In genomic region chr1:184075040-184076029, GRCh38 we compare ENCODE assay signal across 9 cellular contexts. TPM values are rescaled to one million over a fixed set of nuclear protein-coding genes. Genes with fewer than 3 reads are reported as not detected.
DNase-seq lines count a peak whose midpoint lies in the region; ATAC-seq, FAIRE-seq and TF ChIP-seq lines count a peak whose summit lies in the region.
"Had no signal": no experiment of that assay in that cellular context is flagged by ENCODE, and none has a peak within 500 bp of the region (broad histone marks: within the 10 kb centered on the region; RNA-seq: fewer than 3 reads in every experiment).

No MANE protein-coding gene starts in this region.

- H3K9me3 Mint-ChIP-seq in natural killer cell, result no peaks in the 10 kb centered on the region
- no peaks in the 10 kb centered on the region for H3K9me3 Mint-ChIP-seq in natural killer cell treated with Interleukin-12 subunit alpha and Interleukin-12 subunit beta and Interleukin-15 and Interleukin-18, amount 100 ng/mL, for 72 hours
- peaks cover 12% of the 10 kb centered on the region for H3K9me3 Mint-ChIP-seq in mesothelial cell of epicardium
- H3K9me3 Mint-ChIP-seq: dendritic cell treated with granulocyte-macrophage colony-stimulating factor and Interleukin-4, amounts not matched to agents 40 ng/mL and 50 ng/mL, for 4 days had no signal

- BruUV-seq in PC-3 (replicated peaks; lab: Mats Ljungman, UMichigan), result no TSS peak

- no peak overlapping the region for H2BK120ac ChIP-seq in H1 (replicated peaks; ENCODE audit: low read depth, low read length)

- FAIRE-seq in H1 (lab: Jason Lieb, UNC), result no peak

- no peak overlapping the region for H3K56ac ChIP-seq in H1 (replicated peaks; ENCODE audit: insufficient read length, low read depth, low read length)

- 68% methylated on average over 4 of the region's 4 CpGs; no CpG with 5 or more reads in 1 of the 2 experiments for WGBS in H1 (ENCODE audit: extremely low coverage in 1 of 2, insufficient coverage in 1 of 2, insufficient read length in 1 of 2, insufficient replicate concordance in 2 of 2, low coverage in 1 of 2, low lambda C conversion rate in 2 of 2, missing lambda C conversion rate in 1 of 2), 2 experiments

- H2AFZ ChIP-seq in PC-3 (ENCODE audit: low read length), result no peak overlapping the region
- no peak overlapping the region for H2AFZ ChIP-seq in H1 (ENCODE audit: low read length)

- no peaks in the 10 kb centered on the region for H3K36me3 ChIP-seq in PC-3 (ENCODE audit: low read depth, low read length)
- H3K36me3 ChIP-seq in H1 (ENCODE audit: control insufficient read depth in 2 of 4, insufficient read depth in 4 of 4, low read length in 3 of 4), result peaks cover 0 to 8% (median 2%) of the 10 kb centered on the region in 4 experiments; a peak in 4 of 8 replicates

- H3K9me2 ChIP-seq in PC-3 (replicated peaks; ENCODE audit: low read length), result no peaks in the 10 kb centered on the region

- no peak for TF ChIP-seq EP300 in H1 (IDR thresholded peaks at IDR 0.05; ENCODE audit: borderline replicate concordance in 1 of 2, low read depth in 2 of 2, low read length in 2 of 2)

- H3K36me3 Mint-ChIP-seq in natural killer cell (peaks cover 10% of the 10 kb centered on the region), mesothelial cell of epicardium (peaks cover 28% of the 10 kb centered on the region)
- peaks cover 6% of the 10 kb centered on the region for H3K36me3 Mint-ChIP-seq in natural killer cell treated with Interleukin-12 subunit alpha and Interleukin-12 subunit beta and Interleukin-15 and Interleukin-18, amount 100 ng/mL, for 72 hours

- ATAC-seq in natural killer cell (peak; percentile 52 to 71 (median 64)), PC-3 (peak; percentile 67), omental fat pad (ENCODE audit: low FRiP score) (no peak), HG03039 (IDR thresholded peaks at IDR 0.05; ENCODE audit: unreplicated experiment) (no peak)
- no peak for ATAC-seq in natural killer cell treated with Interleukin-12 subunit alpha and Interleukin-12 subunit beta and Interleukin-15 and Interleukin-18, amount 100 ng/mL, for 72 hours

- H3K27ac Mint-ChIP-seq in natural killer cell, result peak overlapping the region in 1 of 2 donors; percentile 47
- H3K27ac Mint-ChIP-seq in natural killer cell treated with Interleukin-12 subunit alpha and Interleukin-12 subunit beta and Interleukin-15 and Interleukin-18, amount 100 ng/mL, for 72 hours, result peak overlapping the region in 1 of 2 donors; percentile 29
- H3K27ac Mint-ChIP-seq in mesothelial cell of epicardium, result no peak overlapping the region
- H3K27ac Mint-ChIP-seq: dendritic cell treated with granulocyte-macrophage colony-stimulating factor and Interleukin-4, amounts not matched to agents 40 ng/mL and 50 ng/mL, for 4 days had no signal

- no peaks in the 10 kb centered on the region for H3K27me3 ChIP-seq in PC-3 (ENCODE audit: low read length)
- H3K27me3 ChIP-seq in H1 (replicated peaks in 1 of 4; ENCODE audit: control insufficient read depth in 3 of 4, extremely low read depth in 1 of 4, insufficient read depth in 3 of 4, low read length in 3 of 4), result no peaks in the 10 kb centered on the region

- peak; percentile 67 for TF ChIP-seq CTCF in natural killer cell (IDR thresholded peaks at IDR 0.05)
- peak; percentile 70 for TF ChIP-seq CTCF in PC-3 (conservative IDR thresholded peaks at IDR 0.05; ENCODE audit: low read depth, low read length)
- peak in 2 of 3 experiments; percentile 45 to 59; a peak in 2 of 4 replicates for TF ChIP-seq CTCF in H1 (IDR thresholded peaks at IDR 0.05; ENCODE audit: control extremely low read depth in 1 of 3, insufficient read depth in 1 of 3, low read depth in 1 of 3, low read length in 3 of 3)
- peak; percentile 65 for TF ChIP-seq CTCF in mesothelial cell of epicardium (IDR thresholded peaks at IDR 0.05; ENCODE audit: unreplicated experiment)
- TF ChIP-seq CTCF in omental fat pad (IDR thresholded peaks at IDR 0.05), result no peak

- H3K23me2 ChIP-seq in H1 (ENCODE audit: low read depth, low read length), result no peaks in the 10 kb centered on the region

- no peak overlapping the region for H4K5ac ChIP-seq in H1 (ENCODE audit: insufficient read length, low read depth, low read length)

- H2AK5ac ChIP-seq in H1 (ENCODE audit: low read depth, low read length), result no peak overlapping the region

- H3K27ac ChIP-seq in PC-3 (ENCODE audit: low read length) (no peak overlapping the region), H1 (ENCODE audit: low read depth, low read length) (no peak overlapping the region)

- H3K4me1 ChIP-seq in PC-3 (ENCODE audit: insufficient read depth, low read length), result no peaks in the 10 kb centered on the region
- no peaks in the 10 kb centered on the region for H3K4me1 ChIP-seq in H1 (replicated peaks in 1 of 4; ENCODE audit: control insufficient read depth in 3 of 4, insufficient read depth in 4 of 4, low read length in 3 of 4)

- no peak overlapping the region for H3K4me2 ChIP-seq in PC-3 (ENCODE audit: low read length)
- H3K4me2 ChIP-seq in H1 (ENCODE audit: insufficient read depth in 1 of 2, low read depth in 2 of 2, low read length in 2 of 2), result no peak overlapping the region

- no peak overlapping the region for H4K8ac ChIP-seq in H1 (ENCODE audit: extremely low read depth, insufficient read depth, low read length)

- H3K14ac ChIP-seq in H1 (ENCODE audit: insufficient read length), result no peak overlapping the region

- CTCF ChIA-PET in PC-3 (lab: Charles Lee), result interaction anchor here (0.7 kb wide), 1 partner anchor 580 kb away, joined by 3 read pairs; no protein-coding TSS in a partner anchor
- CTCF ChIA-PET in H1 (lab: Charles Lee; ENCODE audit: partially characterized antibody), result interaction anchor here (0.6 to 3.4 kb wide), 12 partner anchors 8 to 617 kb away, joined by 3 to 36 read pairs (median 3); no protein-coding TSS in a partner anchor

- H3K23ac ChIP-seq in H1 (ENCODE audit: insufficient read length), result no peak overlapping the region

- no peak overlapping the region for H2BK15ac ChIP-seq in H1 (ENCODE audit: low read length)

- TF ChIP-seq POLR2A in H1 (IDR thresholded peaks at IDR 0.05; ENCODE audit: control extremely low read depth in 1 of 2, low read depth in 2 of 2, low read length in 2 of 2), result no peak

- no peak overlapping the region for H2BK5ac ChIP-seq in H1 (ENCODE audit: low read depth, low read length)

- H4K20me1 ChIP-seq in PC-3 (ENCODE audit: low read length), result no peaks in the 10 kb centered on the region
- no peaks in the 10 kb centered on the region for H4K20me1 ChIP-seq in H1 (replicated peaks in 1 of 2; ENCODE audit: control insufficient read depth in 1 of 2, insufficient read depth in 2 of 2, low read length in 2 of 2)

- H3K4me3 ChIP-seq in PC-3 (ENCODE audit: low read length) (no peak overlapping the region), H1 (ENCODE audit: extremely low read depth in 1 of 4, insufficient read depth in 2 of 4, low read depth in 3 of 4, low read length in 4 of 4) (no peak overlapping the region)

- DNase-seq in natural killer cell (no peak), Kasumi-1 (lab: John Stamatoyannopoulos, UW) (peak; percentile 73 to 87), PC-3 (peak; percentile 70), H1 (ENCODE audit: low read depth in 1 of 2, low spot score in 2 of 2) (no peak), mesothelial cell of epicardium (ENCODE audit: low spot score in 2 of 2, unreplicated experiment in 2 of 2) (no peak), omental fat pad (ENCODE audit: low spot score) (no peak)
- DNase-seq in natural killer cell treated with Interleukin-12 subunit alpha and Interleukin-12 subunit beta and Interleukin-15 and Interleukin-18, amount 100 ng/mL, for 72 hours (ENCODE audit: low spot score), result no peak

- H4K91ac ChIP-seq in H1 (replicated peaks; ENCODE audit: insufficient read length, low read length), result no peak overlapping the region

- H3K9ac ChIP-seq in PC-3 (ENCODE audit: low read length) (no peak overlapping the region), H1 (replicated peaks in 1 of 4; ENCODE audit: extremely low read depth in 1 of 4, low read depth in 3 of 4, low read length in 3 of 4) (no peak overlapping the region)

- H3F3A ChIP-seq in PC-3 (ENCODE audit: low read length, unreplicated experiment), result no peaks in the 10 kb centered on the region

- no peak overlapping the region for H2BK12ac ChIP-seq in H1 (ENCODE audit: low read depth, low read length)

- intact Hi-C loops in natural killer cell (cut with micrococcal nuclease) (loop anchor here (1.0 kb wide), 3 partner anchors 147 to 589 kb away; no protein-coding TSS in a partner anchor), PC-3 (cut with micrococcal nuclease) (loop anchor here (1.0 to 10.0 kb wide), 4 partner anchors 148 to 619 kb away; no protein-coding TSS in a partner anchor)

- H3K9me3 ChIP-seq in PC-3 (ENCODE audit: low read length) (no peaks in the 10 kb centered on the region), H1 (ENCODE audit: insufficient read depth in 2 of 2, low read depth in 1 of 2, low read length in 1 of 2) (0 out of 4 replicates have a peak, but pooled peaks cover 0 to 9% of the 10 kb centered on the region in 2 experiments)

- POLR2A ChIA-PET in PC-3 (lab: Charles Lee; ENCODE audit: unreplicated experiment) (interaction anchor here (0.6 kb wide), 1 partner anchor 587 kb away, joined by 4 read pairs; no protein-coding TSS in a partner anchor), H1 (lab: Charles Lee; ENCODE audit: partially characterized antibody) (interaction anchor here (1.2 kb wide), 1 partner anchor 10 kb away, joined by 3 read pairs; no protein-coding TSS in a partner anchor)

- H2BK20ac ChIP-seq in H1 (ENCODE audit: low read length), result no peak overlapping the region

- H3K18ac ChIP-seq in H1 (ENCODE audit: extremely low read depth, low read length), result no peak overlapping the region

- H3K79me2 ChIP-seq in PC-3 (ENCODE audit: low read length) (no peaks in the 10 kb centered on the region), H1 (ENCODE audit: control insufficient read depth in 1 of 2, insufficient read depth in 2 of 2, low read length in 2 of 2) (no peaks in the 10 kb centered on the region)

- peak; percentile 85 to 88 for TF ChIP-seq RAD21 in H1 (IDR thresholded peaks at IDR 0.05 in 1 of 2, conservative IDR thresholded peaks at IDR 0.05 in 1 of 2; ENCODE audit: low read depth in 2 of 2, low read length in 2 of 2)

- no peaks in the 10 kb centered on the region for H3K79me1 ChIP-seq in H1 (ENCODE audit: low read depth, low read length)

- peaks cover 4 to 5% of the 10 kb centered on the region in 2 donors for H3K4me1 Mint-ChIP-seq in natural killer cell
- H3K4me1 Mint-ChIP-seq in natural killer cell treated with Interleukin-12 subunit alpha and Interleukin-12 subunit beta and Interleukin-15 and Interleukin-18, amount 100 ng/mL, for 72 hours (ENCODE audit: low read depth in 2 of 2), result peaks cover 8 to 10% of the 10 kb centered on the region in 2 donors
- H3K4me1 Mint-ChIP-seq in mesothelial cell of epicardium, result peaks cover 6% of the 10 kb centered on the region

- H3K4me3 Mint-ChIP-seq in natural killer cell, result no peak overlapping the region
- no peak overlapping the region for H3K4me3 Mint-ChIP-seq in natural killer cell treated with Interleukin-12 subunit alpha and Interleukin-12 subunit beta and Interleukin-15 and Interleukin-18, amount 100 ng/mL, for 72 hours
- no peak overlapping the region for H3K4me3 Mint-ChIP-seq in mesothelial cell of epicardium
- H3K4me3 Mint-ChIP-seq: dendritic cell treated with granulocyte-macrophage colony-stimulating factor and Interleukin-4, amounts not matched to agents 40 ng/mL and 50 ng/mL, for 4 days had no signal

- H3K27me3 Mint-ChIP-seq in natural killer cell (ENCODE audit: low read depth in 2 of 2) (no peaks in the 10 kb centered on the region), mesothelial cell of epicardium (ENCODE audit: low read depth) (no peaks in the 10 kb centered on the region)
- H3K27me3 Mint-ChIP-seq in natural killer cell treated with Interleukin-12 subunit alpha and Interleukin-12 subunit beta and Interleukin-15 and Interleukin-18, amount 100 ng/mL, for 72 hours, result no peaks in the 10 kb centered on the region
- H3K27me3 Mint-ChIP-seq: dendritic cell treated with granulocyte-macrophage colony-stimulating factor and Interleukin-4, amounts not matched to agents 40 ng/mL and 50 ng/mL, for 4 days had no signal

- no peak overlapping the region for H3K4ac ChIP-seq in H1 (replicated peaks; ENCODE audit: insufficient read length, low read depth, low read length)

RNA-seq across cellular contexts. Expression of gene TSEN15, which starts 23.8 kb away (rescaled TPM):
- total RNA-seq in natural killer cell (10 to 100 TPM; 29.5 to 52.9 (median 34.3) TPM), PC-3 (2014; rRNA removed) (23.0 and 29.7 TPM in 2 replicates), mesothelial cell of epicardium (28.7 to 32.8 TPM (median 31.4 TPM) in 3 replicates), omental fat pad (10 to 100 TPM; 16.2 to 29.0 (median 23.8) TPM)
- total RNA-seq in natural killer cell treated with Interleukin-12 subunit alpha and Interleukin-12 subunit beta and Interleukin-15 and Interleukin-18, amount 100 ng/mL, for 72 hours, result 10 to 100 TPM; 40.2 to 42.6 TPM
- 28.2 and 31.4 TPM in 2 replicates for total RNA-seq in H1 (2021; fragmentation: NEBNext Ultra II Directional; extraction: Animal tissue kit (Norgen Biotek cat#: 25700))
- 19.2 and 23.4 TPM in 2 replicates for polyA plus RNA-seq in H1 (2011; rRNA removed)
- polyA plus RNA-seq in H1 (2011; cell fraction: cytosol; rRNA removed), result 29.0 TPM
- polyA plus RNA-seq in H1 (2011; cell fraction: nucleus; rRNA removed), result 15.0 TPM
- polyA plus RNA-seq in H1 (2012, experiment 1 of 2), result 14.4 to 20.4 TPM (median 18.6 TPM) in 4 replicates
- polyA plus RNA-seq in H1 (2012, experiment 2 of 2), result 6.8 TPM
- 35.7 TPM for polyA plus RNA-seq in H1 (2013, experiment 1 of 2)
- 36.4 TPM for polyA plus RNA-seq in H1 (2013, experiment 2 of 2)
- 25.4 and 30.8 TPM in 2 replicates for polyA minus RNA-seq in H1 (2011; rRNA and poly(A)+ RNA removed)
- polyA minus RNA-seq in H1 (2011; cell fraction: cytosol; rRNA and poly(A)+ RNA removed), result 20.6 TPM
- polyA minus RNA-seq in H1 (2011; cell fraction: nucleus; rRNA and poly(A)+ RNA removed), result 44.8 TPM

RNA-seq across cellular contexts. Expression of gene COLGALT2, which starts 37.8 kb away (rescaled TPM):
- total RNA-seq in natural killer cell (10 to 100 TPM in 1 of 3 donors, 1 to 10 TPM in 2; 1.4 to 13.5 (median 7.5) TPM), PC-3 (2014; rRNA removed) (0.26 and 0.86 TPM in 2 replicates), mesothelial cell of epicardium (3.7 to 3.8 TPM (median 3.8 TPM) in 3 replicates), omental fat pad (1 to 10 TPM in 3 of 4 donors, under 1 TPM in 1; 0.72 to 6.1 (median 1.7) TPM)
- total RNA-seq in natural killer cell treated with Interleukin-12 subunit alpha and Interleukin-12 subunit beta and Interleukin-15 and Interleukin-18, amount 100 ng/mL, for 72 hours, result 1 to 10 TPM; 3.1 to 4.9 TPM
- 4.6 TPM in 2 replicates for total RNA-seq in H1 (2021; fragmentation: NEBNext Ultra II Directional; extraction: Animal tissue kit (Norgen Biotek cat#: 25700))
- polyA plus RNA-seq in H1 (2011; rRNA removed), result 2.1 and 2.5 TPM in 2 replicates
- 2.0 TPM for polyA plus RNA-seq in H1 (2011; cell fraction: cytosol; rRNA removed)
- polyA plus RNA-seq in H1 (2011; cell fraction: nucleus; rRNA removed), result 5.4 TPM
- 2.7 to 4.1 TPM (median 3.4 TPM) in 4 replicates for polyA plus RNA-seq in H1 (2012, experiment 1 of 2)
- 1.5 TPM for polyA plus RNA-seq in H1 (2012, experiment 2 of 2)
- polyA plus RNA-seq in H1 (2013, experiment 1 of 2), result 5.7 TPM
- polyA plus RNA-seq in H1 (2013, experiment 2 of 2), result 5.5 TPM
- 2.0 and 2.5 TPM in 2 replicates for polyA minus RNA-seq in H1 (2011; rRNA and poly(A)+ RNA removed)
- 2.3 TPM for polyA minus RNA-seq in H1 (2011; cell fraction: cytosol; rRNA and poly(A)+ RNA removed)
- 4.0 TPM for polyA minus RNA-seq in H1 (2011; cell fraction: nucleus; rRNA and poly(A)+ RNA removed)

Comparison
In these comparisons a context has a peak if more than half of its experiments do, and no peak if none do; other contexts are left out.
1. ATAC-seq: peak in natural killer cell (3 of 3) and PC-3 (single experiment); none in natural killer cell treated with Interleukin-12 subunit alpha and Interleukin-12 subunit beta and Interleukin-15 and Interleukin-18, amount 100 ng/mL, for 72 hours (0 of 2), omental fat pad (single experiment) and HG03039 (single experiment).
2. DNase-seq: peak in Kasumi-1 (2 of 2) and PC-3 (single experiment); none in natural killer cell (single experiment), natural killer cell treated with Interleukin-12 subunit alpha and Interleukin-12 subunit beta and Interleukin-15 and Interleukin-18, amount 100 ng/mL, for 72 hours (single experiment), H1 (0 of 2), mesothelial cell of epicardium (0 of 2) and omental fat pad (single experiment).
3. CTCF ChIP-seq: peak in natural killer cell (single experiment), PC-3 (single experiment), H1 (2 of 3) and mesothelial cell of epicardium (single experiment); none in omental fat pad (0 of 3).